9 cellular contexts compared by ENCODE assay signal in the genomic region with DNA sequence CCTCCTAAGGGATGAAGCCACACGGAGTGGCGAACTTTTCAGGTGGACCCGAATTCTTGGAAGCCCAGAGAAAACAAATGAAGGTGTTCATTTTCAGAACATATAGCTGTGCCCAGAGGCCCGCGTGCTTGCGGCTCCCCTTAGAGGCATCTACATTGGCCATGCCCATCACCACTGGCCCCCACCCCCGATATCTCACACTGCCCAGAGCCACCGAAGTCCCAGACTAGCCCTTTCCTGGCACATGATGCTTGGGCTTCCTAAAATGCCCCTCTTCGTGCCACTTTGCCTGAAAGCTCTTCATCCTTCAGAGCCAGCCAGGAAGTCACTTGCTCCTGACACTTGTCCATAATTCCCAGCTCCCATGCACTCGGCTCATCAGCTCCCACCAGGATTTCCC. TPM values are rescaled to one million over a fixed set of nuclear protein-coding genes. Genes with fewer than 3 reads are reported as not detected.
A peak's percentile ranks its signal among the peaks of the same experiment; 100 is the strongest.
DNase-seq lines count a peak whose midpoint lies in the region; ATAC-seq, FAIRE-seq and TF ChIP-seq lines count a peak whose summit lies in the region.
"Had no signal": no experiment of that assay in that cellular context is flagged by ENCODE, and none has a peak within 500 bp of the region (broad histone marks: within the 10 kb centered on the region; RNA-seq: fewer than 3 reads in every experiment).

No MANE protein-coding gene starts in this region.

- DNase-seq in GM23248 (no peak), hepatocyte (ENCODE audit: low spot score) (no peak), small intestine (no peak), NCI-H1436 treated with DMSO at 0.1 percent for 48 hours (lab: John Stamatoyannopoulos, UW) (no peak), HuH-7.5 (ENCODE audit: low spot score) (no peak), COR-L47 (lab: John Stamatoyannopoulos, UW) (no peak)

- no peak for ATAC-seq in HG02852 (IDR thresholded peaks at IDR 0.05; ENCODE audit: unreplicated experiment)

- H3K27me3 ChIP-seq in GM23248 (replicated peaks; ENCODE audit: insufficient read depth), result no peaks in the 10 kb centered on the region
- H3K27me3 ChIP-seq in hepatocyte, result no peaks in the 10 kb centered on the region
- no peaks in the 10 kb centered on the region for H3K27me3 ChIP-seq in small intestine (ENCODE audit: control insufficient read depth in 2 of 2, insufficient read depth in 2 of 2, low read length in 2 of 2)
- H3K27me3 ChIP-seq: SJSA1 had no signal

- H3K9me3 ChIP-seq in GM23248 (ENCODE audit: low read depth) (no peaks in the 10 kb centered on the region), hepatocyte (ENCODE audit: low read depth) (no peaks in the 10 kb centered on the region), small intestine (ENCODE audit: control insufficient read depth, low read depth) (no peaks in the 10 kb centered on the region)

- 0 out of 2 replicates have a peak overlapping the region, but pooled peaks have one; percentile 94 for H3K9ac ChIP-seq in GM23248

- 79 to 80% methylated on average over 10 of the region's 10 CpGs for WGBS in GM23248 (ENCODE audit: low coverage in 1 of 2, low lambda C conversion rate in 2 of 2, missing lambda C conversion rate in 2 of 2), 2 experiments
- WGBS in hepatocyte (ENCODE audit: low lambda C conversion rate, missing lambda C conversion rate), result 97% methylated on average over 10 of the region's 10 CpGs
- WGBS in small intestine, 3 donors, result 84 to 89% (median 88%) methylated on average over 10 of the region's 10 CpGs

- H3K79me2 ChIP-seq in GM23248 (ENCODE audit: insufficient read depth) (peaks cover 26% of the 10 kb centered on the region), hepatocyte (peaks cover 23% of the 10 kb centered on the region)

- H4K20me1 ChIP-seq in GM23248 (ENCODE audit: insufficient read depth) (no peaks in the 10 kb centered on the region), hepatocyte (ENCODE audit: insufficient read depth, poor library complexity, severe bottlenecking) (peaks cover 17% of the 10 kb centered on the region)

- H3K4me1 ChIP-seq in GM23248 (ENCODE audit: insufficient read depth), result peaks cover 14% of the 10 kb centered on the region; the same call in 1 of the 2 replicates
- peaks cover 27% of the 10 kb centered on the region for H3K4me1 ChIP-seq in hepatocyte (ENCODE audit: insufficient read depth)
- H3K4me1 ChIP-seq in small intestine (ENCODE audit: control insufficient read depth in 2 of 2, insufficient read depth in 1 of 2, low read depth in 1 of 2, low read length in 1 of 2), result peaks cover 0 to 3% of the 10 kb centered on the region in 2 donors

- H3K36me3 ChIP-seq in GM23248 (ENCODE audit: low read depth), result no peaks in the 10 kb centered on the region
- H3K36me3 ChIP-seq in hepatocyte (replicated peaks; ENCODE audit: insufficient read depth, low read depth), result no peaks in the 10 kb centered on the region
- H3K36me3 ChIP-seq in small intestine (ENCODE audit: control insufficient read depth in 2 of 2, insufficient read depth in 2 of 2, low read length in 2 of 2), result no peaks in the 10 kb centered on the region

- no peaks in the 10 kb centered on the region for H3K9me2 ChIP-seq in GM23248 (ENCODE audit: insufficient read depth)
- H3K9me2 ChIP-seq in hepatocyte (replicated peaks; ENCODE audit: insufficient read depth), result no peaks in the 10 kb centered on the region

- H3K27ac ChIP-seq in GM23248 (peak overlapping the region; percentile 97), VCaP (peak overlapping the region; percentile 99), hepatocyte (peak overlapping the region; percentile 97), small intestine (ENCODE audit: low read depth in 1 of 2, low read length in 1 of 2) (peak overlapping the region; percentile 72 to 94)

- TF ChIP-seq CTCF in VCaP (conservative IDR thresholded peaks at IDR 0.05), result no peak
- TF ChIP-seq CTCF in hepatocyte (IDR thresholded peaks at IDR 0.05; ENCODE audit: poor library complexity), result no peak

- H3K4me2 ChIP-seq in GM23248 (ENCODE audit: unreplicated experiment), result no peak overlapping the region
- peak overlapping the region; percentile 84 for H3K4me2 ChIP-seq in hepatocyte

- H2AFZ ChIP-seq in GM23248, result no peak overlapping the region
- no peak overlapping the region for H2AFZ ChIP-seq in hepatocyte

- in situ Hi-C loops in GM23248 (cut with MboI), result no loop called here

- FAIRE-seq in small intestine (lab: Jason Lieb, UNC), result no peak

- H3K4me3 ChIP-seq in GM23248 (peak overlapping the region; percentile 80; the same call in 1 of the 2 replicates), hepatocyte (no peak overlapping the region), small intestine (ENCODE audit: low read depth in 1 of 2, low read length in 2 of 2) (no peak overlapping the region)

- H3F3A ChIP-seq in GM23248 (ENCODE audit: insufficient read depth), result peaks cover 27% of the 10 kb centered on the region

RNA-seq across cellular contexts. Expression of gene HEXIM1, which starts 2.1 kb away (rescaled TPM):
- 11.6 and 16.2 TPM in 2 replicates for total RNA-seq in GM23248 (2014; rRNA removed; shearing (Covaris generic))
- polyA plus RNA-seq in GM23248 (2016; fragmentation: Nextera tagmentation; extraction: Ambion mirVana) (9.5 and 10.6 TPM in 2 replicates), hepatocyte (13.5 and 14.5 TPM in 2 replicates), small intestine (10 to 100 TPM; 17.5 to 51.7 (median 46.5) TPM)
- 17.1 and 19.2 TPM in 2 replicates for total RNA-seq in hepatocyte

RNA-seq across cellular contexts. Expression of gene ACBD4, which starts 10.7 kb away (rescaled TPM):
- total RNA-seq in GM23248 (2014; rRNA removed; shearing (Covaris generic)), result 2.1 and 2.9 TPM in 2 replicates
- polyA plus RNA-seq in GM23248 (2016; fragmentation: Nextera tagmentation; extraction: Ambion mirVana) (4.3 and 4.6 TPM in 2 replicates), hepatocyte (11.2 and 13.7 TPM in 2 replicates), small intestine (100 to 1,000 TPM in 2 of 3 donors, 10 to 100 TPM in 1; 21.1 to 184 (median 165) TPM)
- 8.1 and 8.2 TPM in 2 replicates for total RNA-seq in hepatocyte

RNA-seq across cellular contexts. Expression of gene PLCD3, which starts 13.9 kb away (rescaled TPM):
- 30.2 and 48.3 TPM in 2 replicates for total RNA-seq in GM23248 (2014; rRNA removed; shearing (Covaris generic))
- polyA plus RNA-seq in GM23248 (2016; fragmentation: Nextera tagmentation; extraction: Ambion mirVana) (17.1 and 19.7 TPM in 2 replicates), hepatocyte (35.7 and 41.8 TPM in 2 replicates), small intestine (10 to 100 TPM in 2 of 3 donors, 1 to 10 TPM in 1; 7.8 to 11.9 (median 10.5) TPM)
- total RNA-seq in hepatocyte, result 49.2 and 69.7 TPM in 2 replicates

RNA-seq across cellular contexts. Expression of gene HEXIM2, which starts 15.5 kb away (rescaled TPM):
- 2.0 and 4.8 TPM in 2 replicates for total RNA-seq in GM23248 (2014; rRNA removed; shearing (Covaris generic))
- 4.7 and 8.6 TPM in 2 replicates for polyA plus RNA-seq in GM23248 (2016; fragmentation: Nextera tagmentation; extraction: Ambion mirVana)
- 6.7 and 12.2 TPM in 2 replicates for total RNA-seq in hepatocyte
- polyA plus RNA-seq in hepatocyte, result 7.6 and 10.5 TPM in 2 replicates
- polyA plus RNA-seq in small intestine, result 10 to 100 TPM; 11.2 to 13.3 (median 13.0) TPM
